ENCODE assay signal across 8 cellular contexts in genomic region chr4:77240469-77241066, GRCh38.
DNase-seq lines count a peak whose midpoint lies in the region; ATAC-seq, FAIRE-seq and TF ChIP-seq lines count a peak whose summit lies in the region.

No MANE protein-coding gene starts in this region.

- H2AFZ ChIP-seq in trophoblast cell (ENCODE audit: insufficient read depth, low read length, poor library complexity) = no peak overlapping the region

- FAIRE-seq in urothelium cell line (lab: Jason Lieb, UNC) = no peak

- no peaks in the 10 kb centered on the region for H3K36me3 ChIP-seq in CD8-positive, alpha-beta T cell (ENCODE audit: insufficient read depth, low read length)
- no peaks in the 10 kb centered on the region for H3K36me3 ChIP-seq in trophoblast cell (ENCODE audit: control insufficient read depth in 1 of 2, insufficient read depth in 2 of 2, low read length in 2 of 2)

- intact Hi-C loops in CD8-positive, alpha-beta T cell (cut with DNase I, micrococcal nuclease) = loop anchor here (2.0 to 10.0 kb wide), 4 partner anchors 117 to 362 kb away; no protein-coding TSS in a partner anchor

- no peak overlapping the region for H2BK5ac ChIP-seq in trophoblast cell (ENCODE audit: low read depth, low read length, poor library complexity)

- no peak overlapping the region for H3K4me3 ChIP-seq in CD8-positive, alpha-beta T cell (ENCODE audit: low read depth, low read length)
- H3K4me3 ChIP-seq in trophoblast cell (ENCODE audit: low read depth, low read length) = no peak overlapping the region

- H4K91ac ChIP-seq in trophoblast cell (ENCODE audit: low read depth, low read length) = no peak overlapping the region

- H3K9me3 Mint-ChIP-seq in CD8-positive, alpha-beta T cell = no peaks in the 10 kb centered on the region
- H3K9me3 Mint-ChIP-seq in activated T-helper 17 cell treated with anti-CD3 and anti-CD28 coated beads, Interleukin-2, amount 50 U/mL, for 72 hours = no peaks in the 10 kb centered on the region

- no peaks in the 10 kb centered on the region for H3K27me3 ChIP-seq in CD8-positive, alpha-beta T cell (ENCODE audit: insufficient read depth, low read length)
- no peaks in the 10 kb centered on the region for H3K27me3 ChIP-seq in trophoblast cell (ENCODE audit: insufficient read depth, low read length)

- no peaks in the 10 kb centered on the region for H3K36me3 Mint-ChIP-seq in CD8-positive, alpha-beta T cell
- H3K36me3 Mint-ChIP-seq in activated T-helper 17 cell treated with anti-CD3 and anti-CD28 coated beads, Interleukin-2, amount 50 U/mL, for 72 hours (ENCODE audit: low read depth) = no peaks in the 10 kb centered on the region

- no peak overlapping the region for H2BK12ac ChIP-seq in trophoblast cell (ENCODE audit: low read length)

- H4K12ac ChIP-seq in trophoblast cell (ENCODE audit: low read depth, low read length) = no peak overlapping the region

- H3K4ac ChIP-seq in trophoblast cell (ENCODE audit: low read depth, low read length) = no peak overlapping the region

- POLR2A ChIA-PET in CD8-positive, alpha-beta T cell (lab: Charles Lee) = no interaction called here

- H3K4me2 ChIP-seq in trophoblast cell (ENCODE audit: low read length) = no peak overlapping the region

- H3K4me1 Mint-ChIP-seq in CD8-positive, alpha-beta T cell (ENCODE audit: low read depth) = no peaks in the 10 kb centered on the region
- no peaks in the 10 kb centered on the region for H3K4me1 Mint-ChIP-seq in activated T-helper 17 cell treated with anti-CD3 and anti-CD28 coated beads, Interleukin-2, amount 50 U/mL, for 72 hours

- no peak overlapping the region for H3K27ac ChIP-seq in CD8-positive, alpha-beta T cell (ENCODE audit: low read depth, low read length)
- no peak overlapping the region for H3K27ac ChIP-seq in trophoblast cell (ENCODE audit: low read depth, low read length)

- TF ChIP-seq CTCF in CD8-positive, alpha-beta T cell (IDR thresholded peaks at IDR 0.05) = peak; percentile 21

- DNase-seq in CD8-positive, alpha-beta T cell = peak; percentile 7 to 63 (median 35)
- DNase-seq in HUDEP-2 (lab: John Stamatoyannopoulos, UW; ENCODE audit: unreplicated experiment in 76 of 76) (peak in 54 of 76 experiments; percentile 0 to 64 (median 25)), RKO (ENCODE audit: low spot score) (peak; percentile 30), germinal center (ENCODE audit: low spot score) (peak; percentile 71), trophoblast cell (peak; percentile 38 to 80), urothelium cell line (ENCODE audit: low spot score) (peak; percentile 78)

- WGBS in trophoblast cell (ENCODE audit: extremely low coverage, insufficient coverage, insufficient read length) = no CpG with 5 or more reads among the region's 10 CpGs

- H3K9ac ChIP-seq in trophoblast cell (ENCODE audit: low read length) = no peak overlapping the region

- H3K9me3 ChIP-seq in CD8-positive, alpha-beta T cell (ENCODE audit: low read length) = no peaks in the 10 kb centered on the region
- peaks cover 1% of the 10 kb centered on the region for H3K9me3 ChIP-seq in trophoblast cell (ENCODE audit: insufficient read depth, low read depth, low read length)

- peaks cover 5% of the 10 kb centered on the region for H3K27me3 Mint-ChIP-seq in CD8-positive, alpha-beta T cell (ENCODE audit: low read depth)
- peaks cover 6% of the 10 kb centered on the region for H3K27me3 Mint-ChIP-seq in activated T-helper 17 cell treated with anti-CD3 and anti-CD28 coated beads, Interleukin-2, amount 50 U/mL, for 72 hours

- no peak overlapping the region for H3K18ac ChIP-seq in trophoblast cell (ENCODE audit: low read length)

- no peak overlapping the region for H4K8ac ChIP-seq in trophoblast cell (ENCODE audit: low read depth, low read length)

- H3K23ac ChIP-seq in trophoblast cell (ENCODE audit: low read length) = no peak overlapping the region

- H3K14ac ChIP-seq in trophoblast cell (ENCODE audit: low read length) = no peak overlapping the region

- H3K79me1 ChIP-seq in trophoblast cell (ENCODE audit: low read length) = no peaks in the 10 kb centered on the region

- no peak overlapping the region for H3K4me3 Mint-ChIP-seq in CD8-positive, alpha-beta T cell
- no peak overlapping the region for H3K4me3 Mint-ChIP-seq in activated T-helper 17 cell treated with anti-CD3 and anti-CD28 coated beads, Interleukin-2, amount 50 U/mL, for 72 hours

- CTCF ChIA-PET in CD8-positive, alpha-beta T cell (lab: Charles Lee) = interaction anchor here (0.8 to 2.3 kb wide), 5 partner anchors 15 to 118 kb away, joined by 3 to 6 read pairs (median 3); no protein-coding TSS in a partner anchor

- no peak overlapping the region for H2AK5ac ChIP-seq in trophoblast cell (ENCODE audit: low read length)

- no peaks in the 10 kb centered on the region for H3K79me2 ChIP-seq in trophoblast cell (ENCODE audit: control insufficient read depth, insufficient read depth, low read length, poor library complexity)

- H3K27ac Mint-ChIP-seq in CD8-positive, alpha-beta T cell = no peak overlapping the region
- H3K27ac Mint-ChIP-seq in activated T-helper 17 cell treated with anti-CD3 and anti-CD28 coated beads, Interleukin-2, amount 50 U/mL, for 72 hours = no peak overlapping the region

- H3K4me1 ChIP-seq in CD8-positive, alpha-beta T cell (ENCODE audit: insufficient read depth, low read length) = no peaks in the 10 kb centered on the region
- no peaks in the 10 kb centered on the region for H3K4me1 ChIP-seq in trophoblast cell (ENCODE audit: control insufficient read depth in 1 of 2, insufficient read depth in 2 of 2, low read length in 2 of 2)

- no peak for ATAC-seq in CD8-positive, alpha-beta T cell
- peak; percentile 92 for ATAC-seq in GM19463 (IDR thresholded peaks at IDR 0.05; ENCODE audit: unreplicated experiment)
- peak; percentile 54 for ATAC-seq in activated T-helper 17 cell treated with anti-CD3 and anti-CD28 coated beads, Interleukin-2, amount 50 U/mL, for 72 hours (replicated peaks)

- no peak overlapping the region for H2BK120ac ChIP-seq in trophoblast cell (ENCODE audit: insufficient read depth, low read length, poor library complexity)

Comparison
In these comparisons a context has a peak if more than half of its experiments do, and no peak if none do; other contexts are left out.
1. DNase-seq: peak in every context shown above with its lines; median percentile 78 in urothelium cell line; 71 in germinal center; 59 in trophoblast cell; 35 in CD8-positive, alpha-beta T cell; 30 in RKO; 25 in HUDEP-2.